15 cellular contexts compared by ENCODE assay signal in the genomic region with DNA sequence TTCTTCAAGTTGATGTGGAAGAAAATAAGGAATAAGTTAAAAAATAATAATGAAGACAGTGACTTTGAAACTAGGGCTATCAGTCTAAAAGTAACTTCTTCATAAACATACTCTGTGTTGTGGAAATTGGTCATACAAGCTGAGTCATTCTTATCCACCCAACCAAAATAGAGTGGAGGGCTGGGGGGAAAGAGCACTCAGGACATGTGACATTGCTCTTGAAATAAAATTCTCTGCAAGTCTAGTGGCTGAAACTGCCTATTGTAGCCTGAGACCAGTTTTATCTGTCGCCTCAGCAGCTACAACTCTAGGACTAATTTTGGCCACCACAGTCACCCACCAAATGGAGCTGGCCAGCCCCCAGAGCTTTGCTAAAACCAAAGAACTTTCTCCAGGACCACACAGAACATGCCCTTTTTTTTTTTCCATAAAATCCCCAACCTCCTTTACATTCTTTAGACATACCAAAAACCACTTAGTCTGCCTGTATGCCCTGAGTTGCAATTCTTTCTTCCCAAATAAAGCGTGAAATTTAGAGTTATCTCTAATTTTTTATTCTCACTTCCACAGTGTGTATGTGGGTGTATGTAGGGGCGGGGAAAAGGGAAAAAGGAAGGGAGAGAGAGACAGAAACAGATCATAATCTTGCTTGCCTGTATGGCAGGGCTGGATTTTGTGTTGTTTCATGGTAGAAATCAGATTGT. TPM values are rescaled to one million over a fixed set of nuclear protein-coding genes. Genes with fewer than 3 reads are reported as not detected.
DNase-seq lines count a peak whose midpoint lies in the region; TF ChIP-seq lines count a peak whose summit lies in the region.
"Had no signal": no experiment of that assay in that cellular context is flagged by ENCODE, and none has a peak within 500 bp of the region (broad histone marks: within the 10 kb centered on the region; RNA-seq: fewer than 3 reads in every experiment).

No MANE protein-coding gene starts in this region.

- H3K79me2 ChIP-seq in osteoblast (ENCODE audit: insufficient read depth, low read length) = no peaks in the 10 kb centered on the region

- H3K36me3 ChIP-seq in HEK293 (ENCODE audit: control insufficient read depth in 2 of 2, insufficient read depth in 1 of 2, low read length in 2 of 2) (no peaks in the 10 kb centered on the region), osteoblast (ENCODE audit: insufficient read depth, low read length) (no peaks in the 10 kb centered on the region)
- H3K36me3 ChIP-seq: SJSA1 had no signal

- H4K20me1 ChIP-seq in osteoblast (ENCODE audit: insufficient read depth, low read length) = no peaks in the 10 kb centered on the region

- CTCF ChIA-PET in HEK293 (lab: Yijun Ruan, JAX) = interaction anchor here (0.7 kb wide), 1 partner anchor 17 kb away, joined by 3 read pairs; no protein-coding TSS in a partner anchor

- POLR2A ChIA-PET in HEK293 (lab: Yijun Ruan, JAX) = no interaction called here

- H3K4me2 ChIP-seq in osteoblast (ENCODE audit: insufficient read depth, low read length) = no peak overlapping the region

- no peak overlapping the region for H3K27ac ChIP-seq in HEK293 (ENCODE audit: extremely low read depth, low read depth, low read length)
- no peak overlapping the region for H3K27ac ChIP-seq in osteoblast (ENCODE audit: low read depth, low read length)
- H3K27ac ChIP-seq: SJSA1 had no signal

- peak overlapping the region; percentile 2 for H2AFZ ChIP-seq in osteoblast (ENCODE audit: low read length)

- H3K27me3 ChIP-seq in osteoblast (ENCODE audit: insufficient read depth, low read length) = peaks cover 13% of the 10 kb centered on the region

- TF ChIP-seq CTCF in HEK293 (tag by site-specific recombination; IDR thresholded peaks at IDR 0.05) (no peak), osteoblast (IDR thresholded peaks at IDR 0.05; ENCODE audit: extremely low read depth, low read depth, low read length) (no peak)

- peak; percentile 8 for DNase-seq in MV-4-11 (lab: John Stamatoyannopoulos, UW)
- DNase-seq in foreskin melanocyte = peak; percentile 68
- no peak for DNase-seq in osteoblast (ENCODE audit: insufficient read length, low spot score, missing footprints)
- no peak for DNase-seq in germinal center (ENCODE audit: low spot score)
- no peak for DNase-seq in mesenteric fat pad (ENCODE audit: low spot score)
- DNase-seq in NCI-H128 (lab: John Stamatoyannopoulos, UW; ENCODE audit: unreplicated experiment) = no peak
- DNase-seq: activated CD4-positive, alpha-beta memory T cell treated with anti-CD3 and anti-CD28 coated beads, Interleukin-2, amount 10 ng/mL, durations not matched to agents 7 days and 5 days; activated naive CD8-positive, alpha-beta T cell treated with anti-CD3 and anti-CD28 coated beads for 36 hours; activated T-cell treated with anti-CD3 and anti-CD28 coated beads, Interleukin-2, amount 50 U/mL, for 4 hours; C1 segment of cervical spinal cord; NCI-H146; NCI-H446; trophoblast cell had no signal

- no peak overlapping the region for H3K4me3 ChIP-seq in HEK293 (ENCODE audit: low read depth, low read length)
- no peak overlapping the region for H3K4me3 ChIP-seq in osteoblast (ENCODE audit: insufficient read depth, low read length)
- H3K4me3 ChIP-seq: SJSA1 had no signal

- H3K9me3 ChIP-seq in HEK293 (ENCODE audit: control insufficient read depth, insufficient read depth, low read depth, low read length) (no peaks in the 10 kb centered on the region), osteoblast (ENCODE audit: low read depth, low read length) (no peaks in the 10 kb centered on the region)
- H3K9me3 ChIP-seq: SJSA1 had no signal

- H3K4me1 ChIP-seq in HEK293 (ENCODE audit: control insufficient read depth, insufficient read depth, low read length) (peaks cover 6% of the 10 kb centered on the region), osteoblast (ENCODE audit: insufficient read depth, low read length) (no peaks in the 10 kb centered on the region)
- H3K4me1 ChIP-seq: SJSA1 had no signal

TF ChIP-seq in HEK293, 187 proteins besides CTCF, POLR2A, EP300 and RAD21 (continues in another document):
- no peak; the same call in 1 of the 2 replicates for TF ChIP-seq TRIM28 (IDR thresholded peaks at IDR 0.05; ENCODE audit: borderline replicate concordance, low read length)
- TF ChIP-seq ZNF660 (tag by site-specific recombination; IDR thresholded peaks at IDR 0.05) = peak; percentile 30; the same call in 1 of the 2 replicates
- no peak for TF ChIP-seq ZSCAN16 (tag by site-specific recombination; IDR thresholded peaks at IDR 0.05)
- TF ChIP-seq ZNF433 (tag by site-specific recombination; IDR thresholded peaks at IDR 0.05; ENCODE audit: low read depth) = no peak
- TF ChIP-seq, protein P1, sequence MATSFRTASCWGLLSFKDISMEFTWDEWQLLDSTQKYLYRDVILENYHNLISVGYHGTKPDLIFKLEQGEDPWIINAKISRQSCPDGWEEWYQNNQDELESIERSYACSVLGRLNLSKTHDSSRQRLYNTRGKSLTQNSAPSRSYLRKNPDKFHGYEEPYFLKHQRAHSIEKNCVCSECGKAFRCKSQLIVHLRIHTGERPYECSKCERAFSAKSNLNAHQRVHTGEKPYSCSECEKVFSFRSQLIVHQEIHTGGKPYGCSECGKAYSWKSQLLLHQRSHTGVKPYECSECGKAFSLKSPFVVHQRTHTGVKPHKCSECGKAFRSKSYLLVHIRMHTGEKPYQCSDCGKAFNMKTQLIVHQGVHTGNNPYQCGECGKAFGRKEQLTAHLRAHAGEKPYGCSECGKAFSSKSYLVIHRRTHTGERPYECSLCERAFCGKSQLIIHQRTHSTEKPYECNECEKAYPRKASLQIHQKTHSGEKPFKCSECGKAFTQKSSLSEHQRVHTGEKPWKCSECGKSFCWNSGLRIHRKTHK (tag by site-specific recombination; IDR thresholded peaks at IDR 0.05) = no peak
- TF ChIP-seq ZNF521 (tag by site-specific recombination; IDR thresholded peaks at IDR 0.05) = no peak
- TF ChIP-seq ZNF837 (tag by site-specific recombination; IDR thresholded peaks at IDR 0.05) = no peak
- no peak for TF ChIP-seq SP3 (tag by site-specific recombination; IDR thresholded peaks at IDR 0.05)
- TF ChIP-seq, protein P2, sequence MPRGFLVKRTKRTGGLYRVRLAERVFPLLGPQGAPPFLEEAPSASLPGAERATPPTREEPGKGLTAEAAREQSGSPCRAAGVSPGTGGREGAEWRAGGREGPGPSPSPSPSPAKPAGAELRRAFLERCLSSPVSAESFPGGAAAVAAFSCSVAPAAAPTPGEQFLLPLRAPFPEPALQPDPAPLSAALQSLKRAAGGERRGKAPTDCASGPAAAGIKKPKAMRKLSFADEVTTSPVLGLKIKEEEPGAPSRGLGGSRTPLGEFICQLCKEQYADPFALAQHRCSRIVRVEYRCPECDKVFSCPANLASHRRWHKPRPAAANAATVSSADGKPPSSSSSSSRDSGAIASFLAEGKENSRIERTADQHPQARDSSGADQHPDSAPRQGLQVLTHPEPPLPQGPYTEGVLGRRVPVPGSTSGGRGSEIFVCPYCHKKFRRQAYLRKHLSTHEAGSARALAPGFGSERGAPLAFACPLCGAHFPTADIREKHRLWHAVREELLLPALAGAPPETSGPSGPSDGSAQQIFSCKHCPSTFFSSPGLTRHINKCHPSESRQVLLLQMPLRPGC (tag by site-specific recombination; IDR thresholded peaks at IDR 0.05) = no peak
- no peak for TF ChIP-seq KLF7 (tag by site-specific recombination; IDR thresholded peaks at IDR 0.05; ENCODE audit: borderline replicate concordance)
- TF ChIP-seq, protein P3, sequence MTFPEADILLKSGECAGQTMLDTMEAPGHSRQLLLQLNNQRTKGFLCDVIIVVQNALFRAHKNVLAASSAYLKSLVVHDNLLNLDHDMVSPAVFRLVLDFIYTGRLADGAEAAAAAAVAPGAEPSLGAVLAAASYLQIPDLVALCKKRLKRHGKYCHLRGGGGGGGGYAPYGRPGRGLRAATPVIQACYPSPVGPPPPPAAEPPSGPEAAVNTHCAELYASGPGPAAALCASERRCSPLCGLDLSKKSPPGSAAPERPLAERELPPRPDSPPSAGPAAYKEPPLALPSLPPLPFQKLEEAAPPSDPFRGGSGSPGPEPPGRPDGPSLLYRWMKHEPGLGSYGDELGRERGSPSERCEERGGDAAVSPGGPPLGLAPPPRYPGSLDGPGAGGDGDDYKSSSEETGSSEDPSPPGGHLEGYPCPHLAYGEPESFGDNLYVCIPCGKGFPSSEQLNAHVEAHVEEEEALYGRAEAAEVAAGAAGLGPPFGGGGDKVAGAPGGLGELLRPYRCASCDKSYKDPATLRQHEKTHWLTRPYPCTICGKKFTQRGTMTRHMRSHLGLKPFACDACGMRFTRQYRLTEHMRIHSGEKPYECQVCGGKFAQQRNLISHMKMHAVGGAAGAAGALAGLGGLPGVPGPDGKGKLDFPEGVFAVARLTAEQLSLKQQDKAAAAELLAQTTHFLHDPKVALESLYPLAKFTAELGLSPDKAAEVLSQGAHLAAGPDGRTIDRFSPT (tag by site-specific recombination; IDR thresholded peaks at IDR 0.05) = no peak
- 0 out of 2 replicates have a peak, but pooled peaks have one; percentile 22 for TF ChIP-seq ZNF335 (tag by site-specific recombination; conservative IDR thresholded peaks at IDR 0.05)
- no peak for TF ChIP-seq ZNF311 (tag by site-specific recombination; IDR thresholded peaks at IDR 0.05; ENCODE audit: borderline replicate concordance)
- no peak for TF ChIP-seq ZNF624 (tag by site-specific recombination; IDR thresholded peaks at IDR 0.05)
- no peak for TF ChIP-seq ZNF747 (tag by site-specific recombination; IDR thresholded peaks at IDR 0.05)
- no peak for TF ChIP-seq ZNF792 (tag by site-specific recombination; IDR thresholded peaks at IDR 0.05)
- no peak for TF ChIP-seq SCRT2 (tag by site-specific recombination; IDR thresholded peaks at IDR 0.05)
- TF ChIP-seq, protein P4, sequence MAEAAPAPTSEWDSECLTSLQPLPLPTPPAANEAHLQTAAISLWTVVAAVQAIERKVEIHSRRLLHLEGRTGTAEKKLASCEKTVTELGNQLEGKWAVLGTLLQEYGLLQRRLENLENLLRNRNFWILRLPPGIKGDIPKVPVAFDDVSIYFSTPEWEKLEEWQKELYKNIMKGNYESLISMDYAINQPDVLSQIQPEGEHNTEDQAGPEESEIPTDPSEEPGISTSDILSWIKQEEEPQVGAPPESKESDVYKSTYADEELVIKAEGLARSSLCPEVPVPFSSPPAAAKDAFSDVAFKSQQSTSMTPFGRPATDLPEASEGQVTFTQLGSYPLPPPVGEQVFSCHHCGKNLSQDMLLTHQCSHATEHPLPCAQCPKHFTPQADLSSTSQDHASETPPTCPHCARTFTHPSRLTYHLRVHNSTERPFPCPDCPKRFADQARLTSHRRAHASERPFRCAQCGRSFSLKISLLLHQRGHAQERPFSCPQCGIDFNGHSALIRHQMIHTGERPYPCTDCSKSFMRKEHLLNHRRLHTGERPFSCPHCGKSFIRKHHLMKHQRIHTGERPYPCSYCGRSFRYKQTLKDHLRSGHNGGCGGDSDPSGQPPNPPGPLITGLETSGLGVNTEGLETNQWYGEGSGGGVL (tag by site-specific recombination; IDR thresholded peaks at IDR 0.05) = peak; percentile 22; the same call in 1 of the 2 replicates
- TF ChIP-seq ZFP69B (tag by site-specific recombination; IDR thresholded peaks at IDR 0.05) = no peak

RNA-seq across cellular contexts. Expression of a gene that starts 23.0 kb away (rescaled TPM):
- total RNA-seq in osteoblast (8.3 and 14.1 TPM in 2 replicates), mesenteric fat pad (20.9 TPM)

Comparison
In these comparisons a context has a peak if more than half of its experiments do, and no peak if none do; other contexts are left out.
1. DNase-seq: peak in MV-4-11 (single experiment) and foreskin melanocyte (single experiment); none in osteoblast (single experiment), germinal center (single experiment), mesenteric fat pad (single experiment) and NCI-H128 (single experiment).